ENCODE assay signal across 19 cellular contexts in genomic region chr3:149610351-149611105, GRCh38. TPM values are rescaled to one million over a fixed set of nuclear protein-coding genes. Genes with fewer than 3 reads are reported as not detected.
DNase-seq lines count a peak whose midpoint lies in the region; ATAC-seq, FAIRE-seq and TF ChIP-seq lines count a peak whose summit lies in the region.
"Had no signal": no experiment of that assay in that cellular context is flagged by ENCODE, and none has a peak within 500 bp of the region (broad histone marks: within the 10 kb centered on the region; RNA-seq: fewer than 3 reads in every experiment).

No MANE protein-coding gene starts in this region.

- H2AFZ ChIP-seq in H9 (ENCODE audit: low read length): no peak overlapping the region

- 55 to 64% methylated on average over 6 of the region's 6 CpGs for WGBS in pancreas, 2 donors
- no CpG with 5 or more reads among the region's 6 CpGs for WGBS in H9 (ENCODE audit: extremely low coverage, insufficient read length, low lambda C conversion rate)

- DNase-seq in ACHN: peak; percentile 56
- no peak for DNase-seq in activated T-helper 1 cell treated with anti-CD3 and anti-CD28 coated beads, Interleukin-12 subunit alpha, Interleukin-12 subunit beta, Interleukin-2, Interleukin-4 antibody, amounts not matched to agents 30 ng/mL and 10 ng/mL and 1 ng/mL, durations not matched to agents 14 hours and 24 hours and 36 hours (ENCODE audit: low spot score)
- DNase-seq in cardiac muscle cell (ENCODE audit: low read depth in 1 of 2, low spot score in 1 of 2): no peak
- DNase-seq in nucleus accumbens (lab: John Stamatoyannopoulos, UW): peak in 41 of 56 donors; percentile 5 to 77 (median 27)
- no peak for DNase-seq in pancreas
- no peak for DNase-seq in A673 (ENCODE audit: low spot score)
- no peak for DNase-seq in H9
- DNase-seq: activated CD4-positive, alpha-beta T cell treated with anti-CD3 and anti-CD28 coated beads, Interleukin-2, amount 50 U/mL, for 4 hours; activated gamma-delta T cell; DMS53; foreskin melanocyte; NCI-H2029; T-helper 9 cell; trophoblast cell had no signal

- H3K4me3 ChIP-seq in cardiac muscle cell: no peak overlapping the region
- no peak overlapping the region for H3K4me3 ChIP-seq in pancreas
- H3K4me3 ChIP-seq in A673 (ENCODE audit: low read depth, low read length, poor library complexity, severe bottlenecking): no peak overlapping the region

- POLR2A ChIA-PET in A673 (lab: Charles Lee; ENCODE audit: low non-redundant PET): no interaction called here

- no peak overlapping the region for H3T11ph ChIP-seq in H9 (ENCODE audit: low read length)

- no peak overlapping the region for H3K18ac ChIP-seq in H9 (ENCODE audit: insufficient read length, low read depth, low read length)

- H3K27me3 Mint-ChIP-seq in activated T-helper 1 cell treated with anti-CD3 and anti-CD28 coated beads, Interleukin-12 subunit alpha, Interleukin-12 subunit beta, Interleukin-2, Interleukin-4 antibody, amounts not matched to agents 30 ng/mL and 10 ng/mL and 1 ng/mL, durations not matched to agents 14 hours and 24 hours and 36 hours (ENCODE audit: insufficient read depth): peaks cover 13% of the 10 kb centered on the region
- no peaks in the 10 kb centered on the region for H3K27me3 Mint-ChIP-seq in H9 (ENCODE audit: low read depth)
- H3K27me3 Mint-ChIP-seq: memory B cell had no signal

- FAIRE-seq in pancreas (lab: Jason Lieb, UNC): no peak
- FAIRE-seq: colon had no signal

- H3K9me3 ChIP-seq in cardiac muscle cell (ENCODE audit: low read depth) (no peaks in the 10 kb centered on the region), pancreas (no peaks in the 10 kb centered on the region), A673 (ENCODE audit: low read depth, low read length, poor library complexity, severe bottlenecking) (no peaks in the 10 kb centered on the region), H9 (ENCODE audit: control insufficient read depth, low read depth, low read length) (no peaks in the 10 kb centered on the region)

- peaks cover 10% of the 10 kb centered on the region for H3K4me1 Mint-ChIP-seq in activated T-helper 1 cell treated with anti-CD3 and anti-CD28 coated beads, Interleukin-12 subunit alpha, Interleukin-12 subunit beta, Interleukin-2, Interleukin-4 antibody, amounts not matched to agents 30 ng/mL and 10 ng/mL and 1 ng/mL, durations not matched to agents 14 hours and 24 hours and 36 hours (ENCODE audit: low read depth)
- H3K4me1 Mint-ChIP-seq in H9: peaks cover 13 to 20% of the 10 kb centered on the region in 2 experiments
- H3K4me1 Mint-ChIP-seq: memory B cell had no signal

- H2BK15ac ChIP-seq in H9 (ENCODE audit: low read depth, low read length): no peak overlapping the region

- no peak overlapping the region for H3K14ac ChIP-seq in H9 (ENCODE audit: insufficient read depth, low read length)

- CTCF ChIA-PET in A673 (lab: Charles Lee): no interaction called here

- no peak overlapping the region for H2BK20ac ChIP-seq in H9 (ENCODE audit: low read depth, low read length, poor library complexity, severe bottlenecking)

- ATAC-seq in pancreas: no peak
- no peak for ATAC-seq in GM18511 (IDR thresholded peaks at IDR 0.05; ENCODE audit: unreplicated experiment)
- ATAC-seq: HCT116 had no signal

- H3K27ac ChIP-seq in cardiac muscle cell: peak overlapping the region; percentile 53
- H3K27ac ChIP-seq in pancreas: peak overlapping the region in 1 of 4 donors; percentile 17
- H3K27ac ChIP-seq in A673 (ENCODE audit: low read depth, low read length, poor library complexity, severe bottlenecking): no peak overlapping the region
- H3K27ac ChIP-seq in H9 (ENCODE audit: insufficient read length, low read depth, low read length): no peak overlapping the region
- H3K27ac ChIP-seq: KMS-11 had no signal

- no peaks in the 10 kb centered on the region for H3K23me2 ChIP-seq in H9 (ENCODE audit: insufficient read length, low read depth, low read length, poor library complexity, severe bottlenecking)

- H3K27ac Mint-ChIP-seq in activated T-helper 1 cell treated with anti-CD3 and anti-CD28 coated beads, Interleukin-12 subunit alpha, Interleukin-12 subunit beta, Interleukin-2, Interleukin-4 antibody, amounts not matched to agents 30 ng/mL and 10 ng/mL and 1 ng/mL, durations not matched to agents 14 hours and 24 hours and 36 hours: peak overlapping the region; percentile 54
- peak overlapping the region in 1 of 3 experiments; percentile 35; a peak in 2 of 7 replicates for H3K27ac Mint-ChIP-seq in H9
- H3K27ac Mint-ChIP-seq: memory B cell had no signal

- no TSS peak for BruUV-seq in A673 (replicated peaks; lab: Mats Ljungman, UMichigan)

- H3K4ac ChIP-seq in H9 (ENCODE audit: low read depth, low read length): no peak overlapping the region

- H3K36me3 ChIP-seq in cardiac muscle cell (no peaks in the 10 kb centered on the region), pancreas (no peaks in the 10 kb centered on the region), A673 (ENCODE audit: insufficient read depth, low read length, poor library complexity, severe bottlenecking) (no peaks in the 10 kb centered on the region)

- no peak overlapping the region for H3K56ac ChIP-seq in H9 (ENCODE audit: insufficient read length, low read depth, low read length)

- intact Hi-C loops in activated T-helper 1 cell treated with anti-CD3 and anti-CD28 coated beads, Interleukin-12 subunit alpha, Interleukin-12 subunit beta, Interleukin-2, Interleukin-4 antibody, amounts not matched to agents 30 ng/mL and 10 ng/mL and 1 ng/mL, durations not matched to agents 14 hours and 24 hours and 36 hours (cut with micrococcal nuclease): no loop called here
- intact Hi-C loops in pancreas (cut with DNase I) (no loop called here), A673 (cut with micrococcal nuclease; ENCODE audit: unreplicated experiment) (no loop called here)

- H2BK12ac ChIP-seq in H9 (ENCODE audit: insufficient read length, low read depth, low read length): no peak overlapping the region

- H3K9me3 Mint-ChIP-seq in activated T-helper 1 cell treated with anti-CD3 and anti-CD28 coated beads, Interleukin-12 subunit alpha, Interleukin-12 subunit beta, Interleukin-2, Interleukin-4 antibody, amounts not matched to agents 30 ng/mL and 10 ng/mL and 1 ng/mL, durations not matched to agents 14 hours and 24 hours and 36 hours: no peaks in the 10 kb centered on the region
- H3K9me3 Mint-ChIP-seq in H9: no peaks in the 10 kb centered on the region
- H3K9me3 Mint-ChIP-seq: memory B cell had no signal

- no peak overlapping the region for H2AK5ac ChIP-seq in H9 (ENCODE audit: insufficient read length, low read length)

- H3K27me3 ChIP-seq in cardiac muscle cell (no peaks in the 10 kb centered on the region), pancreas (no peaks in the 10 kb centered on the region), A673 (replicated peaks; ENCODE audit: insufficient read depth, low read depth, low read length, poor library complexity) (no peaks in the 10 kb centered on the region), H9 (ENCODE audit: insufficient read depth, low read length) (no peaks in the 10 kb centered on the region; the same call in 1 of the 2 replicates)

- H3K4me2 ChIP-seq in H9 (ENCODE audit: insufficient read depth, insufficient read length, low read length): no peak overlapping the region
- H3K4me2 ChIP-seq: KMS-11 had no signal

- no peak overlapping the region for H2BK120ac ChIP-seq in H9 (ENCODE audit: low read depth, low read length, poor library complexity, severe bottlenecking)

- TF ChIP-seq CTCF in cardiac muscle cell (IDR thresholded peaks at IDR 0.05; ENCODE audit: low read depth, low read length) (no peak), pancreas (IDR thresholded peaks at IDR 0.05) (no peak), A673 (conservative IDR thresholded peaks at IDR 0.05; ENCODE audit: low read depth, low read length) (no peak), H9 (conservative IDR thresholded peaks at IDR 0.05) (no peak)

- no peak overlapping the region for H3K23ac ChIP-seq in H9 (ENCODE audit: insufficient read length, low read depth, low read length)

- H3K4me1 ChIP-seq in cardiac muscle cell (ENCODE audit: low read depth) (peaks cover 34% of the 10 kb centered on the region), pancreas (no peaks in the 10 kb centered on the region), A673 (ENCODE audit: insufficient read depth, low read length, poor library complexity, severe bottlenecking) (peaks cover 39% of the 10 kb centered on the region), H9 (ENCODE audit: insufficient read depth, low read length) (no peaks in the 10 kb centered on the region; the same call in 1 of the 2 replicates)

- H3K9ac ChIP-seq in H9 (ENCODE audit: extremely low read depth, insufficient read length, low read length): no peak overlapping the region
- H3K9ac ChIP-seq: KMS-11 had no signal

- H3K79me2 ChIP-seq in H9 (ENCODE audit: insufficient read depth, low read length): no peaks in the 10 kb centered on the region; the same call in 1 of the 2 replicates

- H3K36me3 Mint-ChIP-seq in activated T-helper 1 cell treated with anti-CD3 and anti-CD28 coated beads, Interleukin-12 subunit alpha, Interleukin-12 subunit beta, Interleukin-2, Interleukin-4 antibody, amounts not matched to agents 30 ng/mL and 10 ng/mL and 1 ng/mL, durations not matched to agents 14 hours and 24 hours and 36 hours (ENCODE audit: low read depth): no peaks in the 10 kb centered on the region
- no peaks in the 10 kb centered on the region for H3K36me3 Mint-ChIP-seq in H9 (ENCODE audit: insufficient read depth in 1 of 3, low read depth in 3 of 3)
- H3K36me3 Mint-ChIP-seq: memory B cell had no signal

- H4K91ac ChIP-seq in H9 (ENCODE audit: insufficient read length, low read depth, low read length): no peak overlapping the region

- H2BK5ac ChIP-seq in H9 (ENCODE audit: insufficient read length, low read length): no peak overlapping the region

- no peaks in the 10 kb centered on the region for H3K79me1 ChIP-seq in H9 (ENCODE audit: insufficient read depth, low read depth, low read length, poor library complexity, severe bottlenecking)

- H4K8ac ChIP-seq in H9 (replicated peaks; ENCODE audit: insufficient read length, low read depth, low read length): no peak overlapping the region

- H4K20me1 ChIP-seq in H9 (ENCODE audit: control insufficient read depth, insufficient read depth, insufficient read length): no peaks in the 10 kb centered on the region

- H4K5ac ChIP-seq in H9 (ENCODE audit: insufficient read length, low read depth, low read length): no peak overlapping the region

- in situ Hi-C loops in ACHN (cut with HindIII; ENCODE audit: low pct_ligation_motif_present, low pct_unique_long_range_greater_than_20kb, low sequenced_read_pairs): no loop called here

- H3K4me3 Mint-ChIP-seq in activated T-helper 1 cell treated with anti-CD3 and anti-CD28 coated beads, Interleukin-12 subunit alpha, Interleukin-12 subunit beta, Interleukin-2, Interleukin-4 antibody, amounts not matched to agents 30 ng/mL and 10 ng/mL and 1 ng/mL, durations not matched to agents 14 hours and 24 hours and 36 hours: no peak overlapping the region
- no peak overlapping the region for H3K4me3 Mint-ChIP-seq in H9
- H3K4me3 Mint-ChIP-seq: memory B cell had no signal

RNA-seq across cellular contexts. Expression of gene WWTR1, which starts 47.3 kb away (rescaled TPM):
- total RNA-seq in activated T-helper 1 cell treated with anti-CD3 and anti-CD28 coated beads, Interleukin-12 subunit alpha, Interleukin-12 subunit beta, Interleukin-2, Interleukin-4 antibody, amounts not matched to agents 30 ng/mL and 10 ng/mL and 1 ng/mL, durations not matched to agents 14 hours and 24 hours and 36 hours: 0.57 and 0.81 TPM in 2 replicates
- 55.0 and 69.1 TPM in 2 replicates for total RNA-seq in cardiac muscle cell
- 54.8 and 80.6 TPM in 2 replicates for polyA plus RNA-seq in cardiac muscle cell
- 10 to 100 TPM; 19.8 to 47.0 (median 25.2) TPM for total RNA-seq in pancreas
- 10 to 100 TPM; 18.9 to 21.6 TPM for polyA plus RNA-seq in pancreas
- total RNA-seq in A673 (2021): 72.9 and 76.8 TPM in 2 replicates
- total RNA-seq in H9 (2021): 24.4 and 24.8 TPM in 2 replicates

Comparison
In these comparisons a context has a peak if more than half of its experiments do, and no peak if none do; other contexts are left out.
1. DNase-seq: peak in ACHN (single experiment) and nucleus accumbens (41 of 56); none in activated T-helper 1 cell treated with anti-CD3 and anti-CD28 coated beads, Interleukin-12 subunit alpha, Interleukin-12 subunit beta, Interleukin-2, Interleukin-4 antibody, amounts not matched to agents 30 ng/mL and 10 ng/mL and 1 ng/mL, durations not matched to agents 14 hours and 24 hours and 36 hours (single experiment), cardiac muscle cell (0 of 2), pancreas (0 of 6), A673 (single experiment) and H9 (single experiment).
2. RNA of gene WWTR1, which starts 47.3 kb away (total RNA-seq): 72.9 to 76.8 TPM in A673, 55.0 to 69.1 TPM in cardiac muscle cell, 19.8 to 47.0 TPM in pancreas and 24.4 to 24.8 TPM in H9; 0.57 to 0.81 TPM in activated T-helper 1 cell treated with anti-CD3 and anti-CD28 coated beads, Interleukin-12 subunit alpha, Interleukin-12 subunit beta, Interleukin-2, Interleukin-4 antibody, amounts not matched to agents 30 ng/mL and 10 ng/mL and 1 ng/mL, durations not matched to agents 14 hours and 24 hours and 36 hours; every median in the first group is over 10 times any median in the second.